ENCODE assay signal across 12 cellular contexts in genomic region chr14:64745511-64746041, GRCh38. TPM values are rescaled to one million over a fixed set of nuclear protein-coding genes. Genes with fewer than 3 reads are reported as not detected.
DNase-seq lines count a peak whose midpoint lies in the region; ATAC-seq and TF ChIP-seq lines count a peak whose summit lies in the region.
"Had no signal": no experiment of that assay in that cellular context is flagged by ENCODE, and none has a peak within 500 bp of the region (broad histone marks: within the 10 kb centered on the region; RNA-seq: fewer than 3 reads in every experiment).

No MANE protein-coding gene starts in this region.

- CTCF ChIA-PET in activated CD4-positive, alpha-beta memory T cell treated with anti-CD3 and anti-CD28 coated beads, Interleukin-2, amount 10 ng/mL, durations not matched to agents 7 days and 5 days (lab: Charles Lee), result interaction anchor here (1.2 kb wide), 1 partner anchor 66 kb away, joined by 3 read pairs; no protein-coding TSS in a partner anchor

- intact Hi-C loops in left ventricle myocardium superior (cut with micrococcal nuclease), result no loop called here

- H3K4me3 Mint-ChIP-seq in activated CD4-positive, alpha-beta memory T cell treated with anti-CD3 and anti-CD28 coated beads, Interleukin-2, amount 10 ng/mL, durations not matched to agents 7 days and 5 days, result no peak overlapping the region
- H3K4me3 Mint-ChIP-seq: activated CD8-positive, alpha-beta T cell treated with anti-CD3 and anti-CD28 coated beads, Interleukin-2, amount 10 ng/mL, durations not matched to agents 7 days and 5 days had no signal

- peak overlapping the region; percentile 53 for H3K27ac Mint-ChIP-seq in activated CD4-positive, alpha-beta memory T cell treated with anti-CD3 and anti-CD28 coated beads, Interleukin-2, amount 10 ng/mL, durations not matched to agents 7 days and 5 days
- H3K27ac Mint-ChIP-seq: activated CD8-positive, alpha-beta T cell treated with anti-CD3 and anti-CD28 coated beads, Interleukin-2, amount 10 ng/mL, durations not matched to agents 7 days and 5 days had no signal

- no peaks in the 10 kb centered on the region for H3K9me3 Mint-ChIP-seq in activated CD4-positive, alpha-beta memory T cell treated with anti-CD3 and anti-CD28 coated beads, Interleukin-2, amount 10 ng/mL, durations not matched to agents 7 days and 5 days

- POLR2A ChIA-PET in activated CD4-positive, alpha-beta memory T cell treated with anti-CD3 and anti-CD28 coated beads, Interleukin-2, amount 10 ng/mL, durations not matched to agents 7 days and 5 days (lab: Charles Lee), result interaction anchor here (1.2 to 3.1 kb wide), 3 partner anchors 13 to 23 kb away, joined by 3 to 12 read pairs (median 5); no protein-coding TSS in a partner anchor

- ATAC-seq in left ventricle myocardium superior (peak; percentile 49), omental fat pad (ENCODE audit: low FRiP score) (peak; percentile 59), HG03135 (IDR thresholded peaks at IDR 0.05; ENCODE audit: unreplicated experiment) (no peak), GM18520 (IDR thresholded peaks at IDR 0.05; ENCODE audit: unreplicated experiment) (no peak)
- ATAC-seq: activated CD8-positive, alpha-beta T cell treated with anti-CD3 and anti-CD28 coated beads, Interleukin-2, amount 10 ng/mL, durations not matched to agents 7 days and 5 days had no signal

- DNase-seq in AG10803 (ENCODE audit: low read depth) (peak; percentile 37), left ventricle myocardium superior (no peak), omental fat pad (ENCODE audit: low spot score) (no peak), NCI-H1105 (lab: John Stamatoyannopoulos, UW) (no peak), NAMALWA (ENCODE audit: low spot score) (no peak)
- DNase-seq in activated CD4-positive, alpha-beta memory T cell treated with anti-CD3 and anti-CD28 coated beads, Interleukin-2, amount 10 ng/mL, durations not matched to agents 7 days and 5 days, result no peak
- DNase-seq: activated CD8-positive, alpha-beta T cell treated with anti-CD3 and anti-CD28 coated beads, Interleukin-2, amount 10 ng/mL, durations not matched to agents 7 days and 5 days; Calu3; dermis blood vessel endothelial cell; Peyer's patch had no signal

- peak; percentile 37 for TF ChIP-seq CTCF in AG10803 (conservative IDR thresholded peaks at IDR 0.05; ENCODE audit: low read length)
- TF ChIP-seq CTCF in omental fat pad (IDR thresholded peaks at IDR 0.05), result no peak

- peaks cover 39% of the 10 kb centered on the region for H3K4me1 Mint-ChIP-seq in activated CD4-positive, alpha-beta memory T cell treated with anti-CD3 and anti-CD28 coated beads, Interleukin-2, amount 10 ng/mL, durations not matched to agents 7 days and 5 days

- H3K4me3 ChIP-seq in AG10803 (ENCODE audit: low read length), result no peak overlapping the region
- H3K4me3 ChIP-seq: Peyer's patch had no signal

- H3K27me3 Mint-ChIP-seq in activated CD4-positive, alpha-beta memory T cell treated with anti-CD3 and anti-CD28 coated beads, Interleukin-2, amount 10 ng/mL, durations not matched to agents 7 days and 5 days, result no peaks in the 10 kb centered on the region

- peaks cover 64% of the 10 kb centered on the region for H3K36me3 Mint-ChIP-seq in activated CD4-positive, alpha-beta memory T cell treated with anti-CD3 and anti-CD28 coated beads, Interleukin-2, amount 10 ng/mL, durations not matched to agents 7 days and 5 days (ENCODE audit: low read depth)

RNA-seq across cellular contexts. Expression of gene PLEKHG3, which starts 41.4 kb away (rescaled TPM):
- total RNA-seq in activated CD4-positive, alpha-beta memory T cell treated with anti-CD3 and anti-CD28 coated beads, Interleukin-2, amount 10 ng/mL, durations not matched to agents 7 days and 5 days, result 100 to 1,000 TPM; 126 to 133 TPM
- 22.0 TPM for total RNA-seq in left ventricle myocardium superior
- total RNA-seq in omental fat pad, result 10 to 100 TPM; 29.6 to 45.9 (median 37.5) TPM

Comparison
In these comparisons a context has a peak if more than half of its experiments do, and no peak if none do; other contexts are left out.
1. ATAC-seq: peak in left ventricle myocardium superior (single experiment) and omental fat pad (single experiment); none in HG03135 (single experiment) and GM18520 (single experiment).